ENCODE assay signal across 24 cellular contexts in genomic region chr9:100819980-100820379, GRCh38.
"Had no signal": no experiment of that assay in that cellular context is flagged by ENCODE, and none has a peak within 500 bp of the region (broad histone marks: within the 10 kb centered on the region; RNA-seq: fewer than 3 reads in every experiment).

No MANE protein-coding gene starts in this region.

- H3K4me3 Mint-ChIP-seq: effector memory CD8-positive, alpha-beta T cell; naive thymus-derived CD4-positive, alpha-beta T cell; nephron progenitor cell; stimulated activated effector memory CD8-positive, alpha-beta T cell treated with anti-CD3 and anti-CD28 coated beads, Interleukin-12 subunit alpha, Interleukin-12 subunit beta, amount 100 ng/mL, for 72 hours; type B pancreatic cell had no signal

- H3K36me3 ChIP-seq: gastrocnemius medialis, left lung, prostate gland, right atrium auricular region, stomach, tibial artery had no signal

- H2AFZ ChIP-seq: parathyroid adenoma had no signal

- H3K27ac Mint-ChIP-seq: effector memory CD8-positive, alpha-beta T cell; naive thymus-derived CD4-positive, alpha-beta T cell; nephron progenitor cell; stimulated activated effector memory CD8-positive, alpha-beta T cell treated with anti-CD3 and anti-CD28 coated beads, Interleukin-12 subunit alpha, Interleukin-12 subunit beta, amount 100 ng/mL, for 72 hours; type B pancreatic cell had no signal

- DNase-seq: dermis blood vessel endothelial cell; effector memory CD8-positive, alpha-beta T cell; foreskin fibroblast; gastrocnemius medialis; left cardiac atrium; left lung; mesendoderm; midbrain; naive thymus-derived CD4-positive, alpha-beta T cell; nephron progenitor cell; stimulated activated CD4-positive, alpha-beta T cell treated with anti-CD3 and anti-CD28 coated beads, Interleukin-2, amount 100 ng/mL, for 24 hours; stimulated activated CD4-positive, alpha-beta T cell treated with anti-CD3 and anti-CD28 coated beads, Interleukin-4, amount 100 ng/mL, for 24 hours; stimulated activated naive CD4-positive, alpha-beta T cell treated with Interleukin-2 at 50 U/mL for 16 hours; stomach; testis; tibial artery had no signal

- H3K4me3 ChIP-seq: coronary artery, gastrocnemius medialis, left lung, prostate gland, right atrium auricular region, stomach, testis, tibial artery had no signal

- H3K4me1 Mint-ChIP-seq: naive thymus-derived CD4-positive, alpha-beta T cell; nephron progenitor cell; stimulated activated effector memory CD8-positive, alpha-beta T cell treated with anti-CD3 and anti-CD28 coated beads, Interleukin-12 subunit alpha, Interleukin-12 subunit beta, amount 100 ng/mL, for 72 hours had no signal

- ATAC-seq: effector memory CD8-positive, alpha-beta T cell; esophagus mucosa; gastrocnemius medialis; left cardiac atrium; left lung; naive thymus-derived CD4-positive, alpha-beta T cell; sciatic nerve; stimulated activated effector memory CD8-positive, alpha-beta T cell treated with anti-CD3 and anti-CD28 coated beads, Interleukin-12 subunit alpha, Interleukin-12 subunit beta, amount 100 ng/mL, for 72 hours had no signal

- H3K27ac ChIP-seq: coronary artery, gastrocnemius medialis, left lung, parathyroid adenoma, prostate gland, right atrium auricular region, stomach, testis, tibial artery had no signal

- H3K9me3 ChIP-seq: gastrocnemius medialis, prostate gland, testis, tibial artery had no signal

- H3K36me3 Mint-ChIP-seq: naive thymus-derived CD4-positive, alpha-beta T cell; stimulated activated effector memory CD8-positive, alpha-beta T cell treated with anti-CD3 and anti-CD28 coated beads, Interleukin-12 subunit alpha, Interleukin-12 subunit beta, amount 100 ng/mL, for 72 hours; type B pancreatic cell had no signal

- H3K4me1 ChIP-seq: gastrocnemius medialis, left lung, parathyroid adenoma, prostate gland, right atrium auricular region, stomach, testis, tibial artery had no signal

- H3K9ac ChIP-seq: parathyroid adenoma had no signal

- H3K9me3 Mint-ChIP-seq: type B pancreatic cell had no signal

- H3K27me3 Mint-ChIP-seq: effector memory CD8-positive, alpha-beta T cell; naive thymus-derived CD4-positive, alpha-beta T cell had no signal

- H3K27me3 ChIP-seq: gastrocnemius medialis, left lung, right atrium auricular region, stomach, testis, tibial artery had no signal
